In the genomic region with DNA sequence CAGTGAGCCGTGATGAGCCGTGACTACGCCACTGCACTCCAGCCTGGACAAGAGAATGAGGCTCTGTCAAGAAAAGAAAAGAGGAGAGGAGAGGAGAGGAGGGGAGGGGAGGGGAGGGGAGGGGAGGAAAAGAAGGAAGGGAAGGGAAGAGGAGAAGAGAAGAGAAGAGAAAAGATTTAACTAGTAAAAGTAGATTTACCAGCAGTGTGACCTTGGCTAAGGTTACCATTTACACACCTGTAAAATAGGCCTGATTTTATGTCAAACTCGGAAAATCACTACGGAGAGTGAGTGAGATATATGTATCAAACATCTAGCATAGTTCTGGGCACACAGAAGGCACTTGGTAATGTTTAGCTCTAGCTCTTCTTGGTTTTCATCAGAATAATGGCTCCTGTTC, we compare ENCODE assay signal across 29 cellular contexts.
"Had no signal": no experiment of that assay in that cellular context is flagged by ENCODE, and none has a peak within 500 bp of the region (broad histone marks: within the 10 kb centered on the region; RNA-seq: fewer than 3 reads in every experiment).

No MANE protein-coding gene starts in this region.

- H3K4me1 ChIP-seq: colonic mucosa, esophagus muscularis mucosa, esophagus squamous epithelium, foreskin keratinocyte, gastrocnemius medialis, gastroesophageal sphincter, heart left ventricle, heart right ventricle had no signal

- H3K27ac Mint-ChIP-seq: dendritic cell treated with granulocyte-macrophage colony-stimulating factor and Interleukin-4, amounts not matched to agents 40 ng/mL and 50 ng/mL, for 4 days; effector memory CD8-positive, alpha-beta T cell; endodermal cell had no signal

- H3K27ac ChIP-seq: colonic mucosa, coronary artery, dorsolateral prefrontal cortex, epithelial cell of prostate, esophagus muscularis mucosa, esophagus squamous epithelium, foreskin keratinocyte, gastrocnemius medialis, gastroesophageal sphincter, heart left ventricle, heart right ventricle had no signal

- H3K4me3 Mint-ChIP-seq: dendritic cell treated with granulocyte-macrophage colony-stimulating factor and Interleukin-4, amounts not matched to agents 40 ng/mL and 50 ng/mL, for 4 days; effector memory CD8-positive, alpha-beta T cell; endodermal cell had no signal

- DNase-seq: colonic mucosa; cortex of kidney; dermis blood vessel endothelial cell; dorsolateral prefrontal cortex; effector CD4-positive, alpha-beta T cell; effector CD8-positive, alpha-beta T cell; effector memory CD4-positive, alpha-beta T cell; effector memory CD8-positive, alpha-beta T cell; endodermal cell; erythroblast; esophagus squamous epithelium; foreskin fibroblast; foreskin keratinocyte; foreskin melanocyte; gastrocnemius medialis; glutamatergic neuron; head of caudate nucleus; heart left ventricle; heart right ventricle had no signal

- H3K4me3 ChIP-seq: colonic mucosa, coronary artery, dorsolateral prefrontal cortex, esophagus muscularis mucosa, esophagus squamous epithelium, gastrocnemius medialis, gastroesophageal sphincter, heart left ventricle, heart right ventricle had no signal

- ATAC-seq: effector memory CD8-positive, alpha-beta T cell; esophagus mucosa; foreskin keratinocyte; gastrocnemius medialis; gastroesophageal sphincter; heart left ventricle; heart right ventricle had no signal

- FAIRE-seq: colon, endometrium, endothelial cell of umbilical vein, frontal cortex had no signal

- H3K27me3 ChIP-seq: colonic mucosa, foreskin keratinocyte, gastrocnemius medialis, gastroesophageal sphincter, heart left ventricle had no signal

- H3K9me3 ChIP-seq: colonic mucosa, esophagus squamous epithelium, gastrocnemius medialis had no signal

- H3K36me3 ChIP-seq: colonic mucosa, esophagus muscularis mucosa, esophagus squamous epithelium, gastrocnemius medialis, gastroesophageal sphincter, heart left ventricle, heart right ventricle had no signal

- H3K9me3 Mint-ChIP-seq: effector memory CD8-positive, alpha-beta T cell had no signal
